ENCODE assay signal across 8 cellular contexts in the genomic region with DNA sequence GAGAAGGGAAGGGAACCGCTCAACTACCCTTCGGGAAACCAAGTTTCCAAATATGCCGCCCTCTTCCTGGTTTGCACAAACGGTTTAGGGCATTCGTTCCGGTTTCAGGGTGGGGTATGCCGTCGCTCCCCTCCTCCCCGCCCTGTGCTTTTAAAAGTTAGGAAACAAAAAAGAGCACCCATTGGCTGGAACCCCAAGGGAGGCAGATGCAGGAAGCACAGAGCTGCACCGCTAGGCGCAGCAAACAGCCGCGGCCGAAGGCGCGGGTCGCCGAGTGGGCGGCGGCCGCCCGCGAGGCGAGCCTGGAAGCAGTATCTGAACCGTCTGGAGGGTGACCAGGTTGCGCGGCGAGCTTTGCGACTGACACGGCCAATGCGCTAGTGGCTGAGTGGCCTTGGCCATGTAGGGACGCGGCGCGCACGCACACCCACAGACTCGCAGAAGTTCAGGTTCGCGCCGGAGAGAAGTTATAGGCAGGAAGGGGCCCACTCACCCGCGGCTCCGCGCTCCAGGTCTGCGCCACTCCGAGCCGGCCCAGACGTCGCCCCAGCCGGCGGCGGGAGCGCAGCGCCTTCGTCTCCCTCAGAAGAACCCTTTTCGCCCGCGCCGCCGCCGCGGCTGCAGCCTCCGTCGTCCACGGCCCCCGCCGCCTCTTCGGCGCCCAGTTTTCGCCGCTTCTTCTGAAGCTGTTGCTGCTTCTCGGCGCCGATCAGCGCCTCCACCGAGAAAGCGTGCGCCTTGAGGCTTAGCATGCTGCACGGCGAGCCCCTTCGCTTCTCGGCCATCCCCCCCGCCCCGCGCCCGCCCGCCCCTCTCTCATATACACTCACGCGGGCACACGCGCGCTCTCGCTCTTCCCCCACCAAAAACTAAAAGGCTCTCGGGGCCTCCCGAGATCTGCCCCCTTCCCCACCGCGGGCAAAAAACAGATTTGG. TPM values are rescaled to one million over a fixed set of nuclear protein-coding genes. Genes with fewer than 3 reads are reported as not detected.
DNase-seq lines count a peak whose midpoint lies in the region; ATAC-seq and TF ChIP-seq lines count a peak whose summit lies in the region.

No MANE protein-coding gene starts in this region.

- DNase-seq in SHP77 treated with DMSO at 0.1 percent for 48 hours (lab: John Stamatoyannopoulos, UW), result peak; percentile 64
- DNase-seq in NCI-H526 (lab: John Stamatoyannopoulos, UW), result no peak
- DNase-seq in NCI-H2171 treated with DMSO at 0.1 percent for 48 hours (lab: John Stamatoyannopoulos, UW), result no peak
- DNase-seq in MV-4-11 (lab: John Stamatoyannopoulos, UW), result no peak

- no peak for TF ChIP-seq CTCF in neural cell (IDR thresholded peaks at IDR 0.05; ENCODE audit: poor library complexity, severe bottlenecking)

- H3K36me3 ChIP-seq in ES-I3 (ENCODE audit: insufficient read depth, low read length) (no peaks in the 10 kb centered on the region), esophagus (ENCODE audit: control insufficient read depth in 2 of 2, insufficient read depth in 2 of 2, low read length in 1 of 2) (no peaks in the 10 kb centered on the region), neural cell (ENCODE audit: insufficient read depth, low read length) (no peaks in the 10 kb centered on the region)

- H3K9ac ChIP-seq in ES-I3 (ENCODE audit: low read depth, low read length) (peak overlapping the region; percentile 67; the same call in 1 of the 2 replicates), neural cell (ENCODE audit: low read length) (no peak overlapping the region)

- no peak for TF ChIP-seq RAD21 in neural cell (conservative IDR thresholded peaks at IDR 0.05)

- 0 out of 2 replicates have a peak, but pooled peaks cover 3% of the 10 kb centered on the region for H3K9me3 ChIP-seq in ES-I3 (ENCODE audit: control insufficient read depth, insufficient read depth, low read length)
- H3K9me3 ChIP-seq in esophagus (ENCODE audit: control insufficient read depth in 2 of 2, insufficient read depth in 1 of 2, low read depth in 1 of 2, low read length in 1 of 2), result peaks cover 11 to 33% of the 10 kb centered on the region in 2 donors
- H3K9me3 ChIP-seq in neural cell (ENCODE audit: low read length), result no peaks in the 10 kb centered on the region

- H3K27me3 ChIP-seq in esophagus (ENCODE audit: control insufficient read depth in 1 of 2, insufficient read depth in 2 of 2, low read length in 2 of 2) (peaks cover 2 to 35% of the 10 kb centered on the region in 2 donors), neural cell (ENCODE audit: insufficient read depth, low read depth, low read length) (peaks cover 100% of the 10 kb centered on the region)

- H3K4me1 ChIP-seq in ES-I3 (ENCODE audit: insufficient read depth, low read length) (no peaks in the 10 kb centered on the region), esophagus (ENCODE audit: control insufficient read depth in 2 of 2, insufficient read depth in 2 of 2, low read length in 1 of 2) (no peaks in the 10 kb centered on the region)

- no peaks in the 10 kb centered on the region for H4K20me1 ChIP-seq in neural cell (ENCODE audit: insufficient read depth)

- H2AFZ ChIP-seq in neural cell (ENCODE audit: low read depth, low read length), result no peak overlapping the region

- no peak for TF ChIP-seq EP300 in neural cell (conservative IDR thresholded peaks at IDR 0.05; ENCODE audit: poor library complexity, severe bottlenecking)

- H3K9me2 ChIP-seq in neural cell (ENCODE audit: insufficient read depth, low read length), result no peaks in the 10 kb centered on the region

- H3K4me3 ChIP-seq in esophagus (ENCODE audit: low read depth in 1 of 2, low read length in 2 of 2) (peak overlapping the region; percentile 36 to 39), neural cell (ENCODE audit: low read length) (peak overlapping the region; percentile 57)

- no peak for ATAC-seq in HG02973 (IDR thresholded peaks at IDR 0.05; ENCODE audit: unreplicated experiment)

- no peaks in the 10 kb centered on the region for H3F3A ChIP-seq in neural cell (ENCODE audit: insufficient read depth, low read length, poor library complexity, severe bottlenecking)

- H3K79me2 ChIP-seq in neural cell (replicated peaks; ENCODE audit: insufficient read depth, low read length), result no peaks in the 10 kb centered on the region

- 5 to 6% methylated on average over 73 to 97 of the region's 97 CpGs for whole genome bisulfite sequencing in esophagus, 2 donors

- no peak overlapping the region for H3K4me2 ChIP-seq in neural cell (ENCODE audit: low read length)

- H3K27ac ChIP-seq in esophagus (ENCODE audit: low read depth in 2 of 2, low read length in 1 of 2) (peak overlapping the region; percentile 70 to 73), neural cell (ENCODE audit: low read length) (no peak overlapping the region)

TF ChIP-seq in neural cell, 6 proteins besides CTCF, POLR2A, EP300 and RAD21:
- TF ChIP-seq EZH2 (IDR thresholded peaks at IDR 0.05; ENCODE audit: borderline replicate concordance, insufficient read depth, low read length, poor library complexity, severe bottlenecking) (no peak), TAF1 (IDR thresholded peaks at IDR 0.05; ENCODE audit: low read depth) (no peak), REST (IDR thresholded peaks at IDR 0.05; ENCODE audit: borderline replicate concordance) (no peak), MXI1 (conservative IDR thresholded peaks at IDR 0.05; ENCODE audit: poor library complexity, severe bottlenecking) (no peak), SMC3 (conservative IDR thresholded peaks at IDR 0.05; ENCODE audit: poor library complexity) (no peak), POLR2AphosphoS5 (IDR thresholded peaks at IDR 0.05) (no peak)

RNA-seq across cellular contexts. Expression of gene TBX18, which starts 0.7 kb away (rescaled TPM):
- polyA plus RNA-seq in esophagus (under 1 TPM; 0.57 to 0.89 TPM), neural cell (not detected in 2 replicates)
- not detected in 2 replicates for polyA minus RNA-seq in neural cell
